Comparison of ENCODE assay signal across 20 cellular contexts in genomic region chr5:56606202-56606601, GRCh38.
"Had no signal": no experiment of that assay in that cellular context is flagged by ENCODE, and none has a peak within 500 bp of the region (broad histone marks: within the 10 kb centered on the region; RNA-seq: fewer than 3 reads in every experiment).

No MANE protein-coding gene starts in this region.

- H3K27ac ChIP-seq: KMS-11 had no signal

- H3K9me3 ChIP-seq: SK-N-SH had no signal

- H3K4me3 ChIP-seq: K562 had no signal

- H3K9ac ChIP-seq: KMS-11, SK-N-SH had no signal

- H3K27me3 Mint-ChIP-seq: IgD-negative memory B cell had no signal

- H3K9me2 ChIP-seq: SK-N-SH had no signal

- ATAC-seq: K562 had no signal

- H3K36me3 Mint-ChIP-seq: IgD-negative memory B cell had no signal

- H3K4me2 ChIP-seq: KMS-11, SK-N-SH had no signal

- DNase-seq: Kasumi-1, MM.1S, NCI-H1092 treated with DMSO at 0.1 percent for 48 hours, NCI-H1436, NCI-H187, NCI-H2029, NCI-H2081 treated with DMSO at 0.1 percent for 48 hours, NCI-H2171, NCI-H226, NCI-H446, NCI-H510A, NCI-H524 treated with DMSO at 0.1 percent for 48 hours, NCI-H69, NCI-H774, Right ventricle myocardium superior, RPMI8226, SK-N-SH had no signal
